26 cellular contexts compared by ENCODE assay signal in genomic region chr17:80126449-80126715, GRCh38. TPM values are rescaled to one million over a fixed set of nuclear protein-coding genes. Genes with fewer than 3 reads are reported as not detected.
"Had no signal": no experiment of that assay in that cellular context is flagged by ENCODE, and none has a peak within 500 bp of the region (broad histone marks: within the 10 kb centered on the region; RNA-seq: fewer than 3 reads in every experiment).

No MANE protein-coding gene starts in this region.

- H3K27ac ChIP-seq: ascending aorta, SJCRH30 had no signal

- H3K9me3 ChIP-seq: ascending aorta, SJCRH30 had no signal

- DNase-seq: activated CD4-positive, alpha-beta T cell treated with anti-CD3 and anti-CD28 coated beads for 48 hours; activated CD4-positive, alpha-beta T cell treated with anti-CD3 and anti-CD28 coated beads, Interleukin-2, amount 50 U/mL, for 48 hours; activated CD4-positive, CD25-positive, alpha-beta regulatory T cell treated with anti-CD3 and anti-CD28 coated beads, Interleukin-2, amount 50 U/mL, for 72 hours; activated T-cell treated with anti-CD3 and anti-CD28 coated beads, Interleukin-2, amount 50 U/mL, for 48 hours; amniotic stem cell; cerebellar nuclear complex; KG1; NCI-H1092; NCI-H1417 treated with DMSO at 0.1 percent for 48 hours; NCI-H1694; NCI-H2029; NCI-H2107; NCI-H2171 treated with DMSO at 0.1 percent for 48 hours; NCI-H510A; NCI-H526 treated with DMSO at 0.1 percent for 48 hours; NCI-H82; Right ventricle myocardium superior; RPMI8226; SJCRH30 had no signal

- H3K36me3 ChIP-seq: ascending aorta, SJCRH30 had no signal

- H3K27me3 ChIP-seq: ascending aorta, SJCRH30 had no signal

- ATAC-seq: activated T-helper 17 cell treated with anti-CD3 and anti-CD28 coated beads, Interleukin-2, amount 50 U/mL, for 72 hours; Panc1; WTC11 had no signal

- H3K4me3 ChIP-seq: ascending aorta, SJCRH30 had no signal

- H3K4me1 ChIP-seq: ascending aorta had no signal

RNA-seq across cellular contexts. Expression of gene CARD14, which starts 43.4 kb away (rescaled TPM):
- total RNA-seq: activated T-helper 17 cell treated with anti-CD3 and anti-CD28 coated beads, Interleukin-2, amount 50 U/mL, for 72 hours; cardiac septum; LHCN-M2; OCI-LY7; Right ventricle myocardium superior had no signal
